ENCODE assay signal across 1 cellular context in genomic region chr9:131036529-131037335, GRCh38.
TF ChIP-seq lines count a peak whose summit lies in the region.

No MANE protein-coding gene starts in this region.

TF ChIP-seq in IMR-90, 13 proteins besides CTCF, POLR2A, EP300 and RAD21 (continued from another document):
- no peak for TF ChIP-seq FOS (IDR thresholded peaks at IDR 0.05; ENCODE audit: low read depth, low read length)
